ENCODE assay signal across 8 cellular contexts in the genomic region with DNA sequence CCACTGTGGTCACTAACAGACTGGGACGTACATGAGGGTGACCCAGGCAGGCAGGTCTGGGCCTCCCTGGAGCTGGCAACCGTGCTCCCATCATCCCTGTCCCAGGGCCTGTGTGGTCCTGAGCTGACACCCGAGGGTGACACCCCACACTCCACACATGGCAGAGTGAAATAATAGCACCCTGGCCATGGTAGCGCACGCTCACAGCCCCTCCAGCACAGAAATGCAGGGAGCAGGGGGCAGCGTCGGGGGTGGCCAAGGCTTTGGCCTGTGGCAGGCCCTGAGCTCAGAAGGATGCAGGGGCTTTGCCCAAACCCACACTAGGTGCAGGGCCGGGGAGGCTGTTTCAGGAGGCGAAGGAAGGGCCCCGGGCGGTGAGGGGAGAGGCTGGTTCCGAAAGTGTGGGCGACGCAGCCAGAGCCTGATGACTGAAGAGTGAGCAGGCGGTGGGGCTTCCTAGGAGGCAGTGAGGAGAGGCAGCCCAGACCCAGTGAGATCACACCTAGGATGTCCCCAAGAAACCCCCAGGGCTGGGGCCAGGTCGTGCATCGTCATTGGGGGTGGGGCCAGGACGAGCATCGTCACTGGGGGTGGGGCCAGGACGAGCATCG. TPM values are rescaled to one million over a fixed set of nuclear protein-coding genes. Genes with fewer than 3 reads are reported as not detected.
DNase-seq lines count a peak whose midpoint lies in the region; ATAC-seq and FAIRE-seq lines count a peak whose summit lies in the region.

No MANE protein-coding gene starts in this region.

- no peaks in the 10 kb centered on the region for H3K9me3 ChIP-seq in small intestine (ENCODE audit: control insufficient read depth, low read depth)

- no peak for FAIRE-seq in small intestine (lab: Jason Lieb, UNC)

- H3K4me1 ChIP-seq in small intestine (ENCODE audit: control insufficient read depth in 2 of 2, insufficient read depth in 1 of 2, low read depth in 1 of 2, low read length in 1 of 2), result no peaks in the 10 kb centered on the region

- WGBS in small intestine, 3 donors, result 51 to 60% (median 53%) methylated on average over 18 to 21 of the region's 21 CpGs

- H3K4me3 ChIP-seq in small intestine (ENCODE audit: low read depth in 1 of 2, low read length in 2 of 2), result no peak overlapping the region

- H3K27ac ChIP-seq in small intestine (ENCODE audit: low read depth in 1 of 2, low read length in 1 of 2), result peak overlapping the region in 1 of 2 donors; percentile 47

- H3K36me3 ChIP-seq in small intestine (ENCODE audit: control insufficient read depth in 2 of 2, insufficient read depth in 2 of 2, low read length in 2 of 2), result no peaks in the 10 kb centered on the region

- peak; percentile 54 for ATAC-seq in HG03342 (IDR thresholded peaks at IDR 0.05; ENCODE audit: unreplicated experiment)

- DNase-seq in NCI-H526 (lab: John Stamatoyannopoulos, UW) (peak; percentile 55 to 57), NCI-H526 treated with DMSO at 0.1 percent for 48 hours (lab: John Stamatoyannopoulos, UW) (no peak), T-helper 22 cell (ENCODE audit: low read depth) (peak; percentile 79), astrocyte of the hippocampus (ENCODE audit: low read depth, low spot score) (peak; percentile 49), iPS-NIHi7 (ENCODE audit: extremely low spot score) (peak; percentile 82), small intestine (no peak)
- DNase-seq in stimulated activated CD4-positive, alpha-beta T cell treated with anti-CD3 and anti-CD28 coated beads, Interleukin-1b, Interleukin-23, amount 100 ng/mL, for 48 hours, result peak; percentile 91

- peaks cover 0 to 3% of the 10 kb centered on the region in 2 donors for H3K27me3 ChIP-seq in small intestine (ENCODE audit: control insufficient read depth in 2 of 2, insufficient read depth in 2 of 2, low read length in 2 of 2)

RNA-seq across cellular contexts. Expression of gene OR2V2, which starts 12.9 kb away (rescaled TPM):
- not detected for polyA plus RNA-seq in small intestine

RNA-seq across cellular contexts. Expression of gene OR2V1, which starts 29.3 kb away (rescaled TPM):
- polyA plus RNA-seq in small intestine, result not detected

RNA-seq across cellular contexts. Expression of gene TRIM7, which starts 44.7 kb away (rescaled TPM):
- polyA plus RNA-seq in small intestine, result 1 to 10 TPM in 1 of 3 donors, under 1 TPM in 1, not detected in 1; 0.89 to 2.1 TPM

Comparison
In these comparisons a context has a peak if more than half of its experiments do, and no peak if none do; other contexts are left out.
1. DNase-seq: peak in NCI-H526 (2 of 2), T-helper 22 cell (single experiment), astrocyte of the hippocampus (single experiment), iPS-NIHi7 (single experiment) and stimulated activated CD4-positive, alpha-beta T cell treated with anti-CD3 and anti-CD28 coated beads, Interleukin-1b, Interleukin-23, amount 100 ng/mL, for 48 hours (single experiment); none in NCI-H526 treated with DMSO at 0.1 percent for 48 hours (single experiment) and small intestine (single experiment).